Comparison of ENCODE assay signal across 8 cellular contexts in the genomic region with DNA sequence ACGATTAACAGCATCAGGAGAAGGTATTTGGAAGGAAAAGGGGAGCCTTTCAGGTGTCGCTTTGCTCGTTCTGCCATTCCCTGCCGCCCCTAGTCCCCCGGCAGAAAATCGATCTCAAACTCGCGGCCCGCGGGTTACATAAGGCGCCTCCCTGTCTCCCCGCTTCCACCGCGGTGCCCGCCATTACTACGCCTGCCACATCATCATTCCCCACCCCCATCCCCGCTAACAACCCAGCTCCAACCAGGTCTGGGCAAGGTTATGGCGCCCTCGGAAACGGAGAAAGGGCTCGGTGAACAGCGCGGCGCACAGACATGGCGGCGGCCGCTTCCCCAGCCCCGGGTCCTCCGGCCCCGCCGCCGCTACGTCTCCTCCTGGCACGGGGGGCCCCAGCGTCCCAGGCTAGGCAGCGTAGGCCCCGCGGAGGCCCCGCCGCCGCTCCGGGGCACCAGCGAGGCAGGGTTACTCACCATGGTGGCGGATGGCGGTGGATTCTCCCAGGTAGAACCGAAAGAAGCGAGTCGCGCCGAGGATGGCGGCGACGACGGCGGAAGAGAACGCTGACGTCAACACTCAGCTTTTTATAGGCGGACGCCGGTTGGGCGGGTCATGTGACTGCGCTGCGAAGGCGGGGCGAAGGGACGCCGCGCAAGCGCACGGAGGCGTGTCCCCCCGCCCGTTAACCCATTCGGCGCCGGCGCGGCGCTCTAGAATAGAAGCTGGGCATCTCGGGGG. TPM values are rescaled to one million over a fixed set of nuclear protein-coding genes. Genes with fewer than 3 reads are reported as not detected.
DNase-seq lines count a peak whose midpoint lies in the region; ATAC-seq, FAIRE-seq and TF ChIP-seq lines count a peak whose summit lies in the region.

A gene (minus strand): TSS at position 556 of the 735 bp plus-strand sequence. CDS start 83 bp downstream, at position 473.

- TF ChIP-seq POLR2A in H54 (IDR thresholded peaks at IDR 0.05; ENCODE audit: low read depth, low read length), result peak; percentile 99
- peak; percentile 98 to 100 for TF ChIP-seq POLR2A in thyroid gland (IDR thresholded peaks at IDR 0.05)

- no peaks in the 10 kb centered on the region for H3K36me3 ChIP-seq in parathyroid adenoma (ENCODE audit: control insufficient read depth, insufficient read depth, low read length)
- H3K36me3 ChIP-seq in thyroid gland, result peaks cover 40 to 41% of the 10 kb centered on the region in 2 donors

- intact Hi-C loops in Right ventricle myocardium superior (cut with DNase I), result loop anchor here (5.0 kb wide), 1 partner anchor 222 kb away; no protein-coding TSS in a partner anchor
- intact Hi-C loops in thyroid gland (cut with DNase I), result loop anchor here (10.0 kb wide), 1 partner anchor 200 kb away; a partner anchor contains a TSS

- peaks cover 41% of the 10 kb centered on the region for H3K79me2 ChIP-seq in parathyroid adenoma

- peak within 1 kb of the TSS; percentile 82 for H3K4me2 ChIP-seq in parathyroid adenoma (ENCODE audit: low read length)

- peaks cover 18% of the 10 kb centered on the region for H3K4me1 ChIP-seq in parathyroid adenoma
- H3K4me1 ChIP-seq in thyroid gland, result peaks cover 24 to 40% of the 10 kb centered on the region in 2 donors

- ATAC-seq in T-cell (replicated peaks in 1 of 4) (peak; percentile 60 to 68 (median 63)), Right ventricle myocardium superior (ENCODE audit: poor library complexity) (peak; percentile 79)
- ATAC-seq in activated naive CD8-positive, alpha-beta T cell treated with anti-CD3 and anti-CD28 coated beads, Interleukin-2, amount 50 U/mL, for 24 hours, result peak; percentile 22

- H2AFZ ChIP-seq in parathyroid adenoma, result peak within 1 kb of the TSS; percentile 98

- CTCF ChIA-PET in T-cell (lab: Charles Lee), result interaction anchor here (0.5 to 1.0 kb wide), 5 partner anchors 14 to 81 kb away, joined by 3 to 6 read pairs (median 3); a partner anchor contains a TSS

- POLR2A ChIA-PET in T-cell (lab: Charles Lee), result interaction anchor here (0.6 to 1.1 kb wide), 6 partner anchors 14 to 1470 kb away, joined by 3 to 4 read pairs (median 3); no protein-coding TSS in a partner anchor

- no peak for FAIRE-seq in H54 (lab: Jason Lieb, UNC)

- H3K9me3 ChIP-seq in parathyroid adenoma (ENCODE audit: control insufficient read depth, low read length) (no peaks in the 10 kb centered on the region), thyroid gland (no peaks in the 10 kb centered on the region)

- H3K9me3 Mint-ChIP-seq in T-cell, result no peaks in the 10 kb centered on the region
- H3K9me3 Mint-ChIP-seq in activated naive CD8-positive, alpha-beta T cell treated with anti-CD3 and anti-CD28 coated beads, Interleukin-2, amount 50 U/mL, for 24 hours, result no peaks in the 10 kb centered on the region

- peak within 1 kb of the TSS; percentile 99 for H3K4me3 ChIP-seq in parathyroid adenoma (ENCODE audit: low read depth, low read length)
- H3K4me3 ChIP-seq in thyroid gland (replicated peaks in 1 of 3), result peak within 1 kb of the TSS; percentile 74 to 100 (median 85)

- H3K27me3 Mint-ChIP-seq in T-cell, result no peaks in the 10 kb centered on the region
- H3K27me3 Mint-ChIP-seq in activated naive CD8-positive, alpha-beta T cell treated with anti-CD3 and anti-CD28 coated beads, Interleukin-2, amount 50 U/mL, for 24 hours, result peaks cover 1% of the 10 kb centered on the region

- peaks cover 52 to 57% (median 54%) of the 10 kb centered on the region in 3 donors for H3K4me1 Mint-ChIP-seq in T-cell
- H3K4me1 Mint-ChIP-seq in activated naive CD8-positive, alpha-beta T cell treated with anti-CD3 and anti-CD28 coated beads, Interleukin-2, amount 50 U/mL, for 24 hours, result peaks cover 66% of the 10 kb centered on the region

- peak within 1 kb of the TSS; percentile 94 to 96 for H3K27ac Mint-ChIP-seq in T-cell
- peak within 1 kb of the TSS; percentile 98 for H3K27ac Mint-ChIP-seq in activated naive CD8-positive, alpha-beta T cell treated with anti-CD3 and anti-CD28 coated beads, Interleukin-2, amount 50 U/mL, for 24 hours

- peaks cover 33% of the 10 kb centered on the region for H3K36me3 Mint-ChIP-seq in T-cell
- H3K36me3 Mint-ChIP-seq in activated naive CD8-positive, alpha-beta T cell treated with anti-CD3 and anti-CD28 coated beads, Interleukin-2, amount 50 U/mL, for 24 hours (ENCODE audit: low read depth), result peaks cover 51% of the 10 kb centered on the region

- H3K27me3 ChIP-seq in parathyroid adenoma (ENCODE audit: control insufficient read depth, insufficient read depth, low read length), result no peaks in the 10 kb centered on the region
- no peaks in the 10 kb centered on the region for H3K27me3 ChIP-seq in thyroid gland

- TF ChIP-seq CTCF in parathyroid adenoma (IDR thresholded peaks at IDR 0.05), result peak; percentile 34
- TF ChIP-seq CTCF in thyroid gland (IDR thresholded peaks at IDR 0.05), result peak in 1 of 6 experiments; percentile 27

- WGBS in thyroid gland, 2 donors, result 0% methylated on average over 23 to 66 of the region's 80 CpGs

- DNase-seq in DMS153 treated with DMSO at 0.1 percent for 48 hours (lab: John Stamatoyannopoulos, UW; ENCODE audit: unreplicated experiment) (peak; percentile 80), H54 (ENCODE audit: insufficient read length, low spot score) (peak; percentile 77), NCI-H1417 (lab: John Stamatoyannopoulos, UW) (peak; percentile 93 to 98 (median 96)), T-cell (peak; percentile 78 to 92 (median 90)), Right ventricle myocardium superior (peak; percentile 93), thyroid gland (peak; percentile 82 to 86)
- peak; percentile 92 for DNase-seq in activated naive CD8-positive, alpha-beta T cell treated with anti-CD3 and anti-CD28 coated beads, Interleukin-2, amount 50 U/mL, for 24 hours

- H3K27ac ChIP-seq in parathyroid adenoma (peak within 1 kb of the TSS; percentile 100), thyroid gland (peak within 1 kb of the TSS; percentile 98 to 99 (median 98))

- peak within 1 kb of the TSS; percentile 93 for H3K9ac ChIP-seq in parathyroid adenoma

- H3K4me3 Mint-ChIP-seq in T-cell, result peak within 1 kb of the TSS; percentile 92 to 97 (median 95)
- peak within 1 kb of the TSS; percentile 98 for H3K4me3 Mint-ChIP-seq in activated naive CD8-positive, alpha-beta T cell treated with anti-CD3 and anti-CD28 coated beads, Interleukin-2, amount 50 U/mL, for 24 hours

RNA-seq across cellular contexts. Expression of the gene that starts here (rescaled TPM):
- total RNA-seq in T-cell (1,000 to 10,000 TPM; 2,379 to 2,775 (median 2,439) TPM), Right ventricle myocardium superior (1,974 TPM), thyroid gland (1,000 to 10,000 TPM; 1,432 to 2,189 (median 1,729) TPM)

Comparison
In these comparisons a context has a peak if more than half of its experiments do, and no peak if none do; other contexts are left out.
1. Peak in every context shown above with its lines: DNase-seq, ATAC-seq, H3K4me3 ChIP-seq and H3K27ac ChIP-seq.
2. ATAC-seq: peak in every context shown above with its lines; median percentile 79 in Right ventricle myocardium superior; 63 in T-cell; 22 in activated naive CD8-positive, alpha-beta T cell treated with anti-CD3 and anti-CD28 coated beads, Interleukin-2, amount 50 U/mL, for 24 hours.